Comparison of ENCODE assay signal across 29 cellular contexts in genomic region chr14:86897224-86897623, GRCh38.
"Had no signal": no experiment of that assay in that cellular context is flagged by ENCODE, and none has a peak within 500 bp of the region (broad histone marks: within the 10 kb centered on the region; RNA-seq: fewer than 3 reads in every experiment).

No MANE protein-coding gene starts in this region.

- H3K4me1 ChIP-seq: psoas muscle, spleen, suprapubic skin, testis, tibial artery, transverse colon, upper lobe of right lung, uterus had no signal

- H3K4me3 ChIP-seq: pancreas, psoas muscle, skin epidermis, smooth muscle cell, spleen, suprapubic skin, testis, tibial artery, transverse colon, upper lobe of right lung, uterus had no signal

- H3K4me2 ChIP-seq: smooth muscle cell had no signal

- FAIRE-seq: pancreas had no signal

- H3K27me3 ChIP-seq: neutrophil, pancreas, spleen, suprapubic skin, testis, tibial artery, transverse colon, upper lobe of right lung, uterus had no signal

- H3K36me3 Mint-ChIP-seq: naive thymus-derived CD4-positive, alpha-beta T cell; natural killer cell; stimulated activated memory B cell treated with anti-CD40 and anti-IgM and Interleukin-4, amounts not matched to agents 10 μg/mL and 1 μg/mL and 100 μg/mL, for 72 hours; type B pancreatic cell had no signal

- DNase-seq: naive thymus-derived CD4-positive, alpha-beta T cell; natural killer cell; nephron progenitor cell; nucleus accumbens; pancreas; psoas muscle; right cardiac atrium; spleen; stimulated activated CD4-positive, alpha-beta T cell treated with anti-CD3 and anti-CD28 coated beads, Interleukin-12 subunit alpha, Interleukin-12 subunit beta, amount 100 ng/mL, for 4 hours; stimulated activated CD4-positive, alpha-beta T cell treated with anti-CD3 and anti-CD28 coated beads, Interleukin-1b, Interleukin-23, amount 100 ng/mL, for 48 hours; stimulated activated CD4-positive, alpha-beta T cell treated with anti-CD3 and anti-CD28 coated beads, Interleukin-4, amount 100 ng/mL, for 1 hour; stimulated activated CD4-positive, alpha-beta T cell treated with anti-CD3 and anti-CD28 coated beads, Interleukin-4, amount 100 ng/mL, for 4 hours; stimulated activated CD8-positive, alpha-beta memory T cell treated with anti-CD3 and anti-CD28 coated beads, Interleukin-4, amount 100 ng/mL, for 48 hours; stimulated activated naive CD4-positive, alpha-beta T cell; stimulated activated naive CD8-positive, alpha-beta T cell treated with anti-CD3 and anti-CD28 coated beads, Interleukin-15, amount 100 ng/mL, for 72 hours; stimulated activated naive CD8-positive, alpha-beta T cell treated with anti-CD3 and anti-CD28 coated beads, Interleukin-15, Interleukin-2, amounts not matched to agents 100 U/mL and 50 U/mL, for 24 hours; substantia nigra; testis; tibial artery; transverse colon; upper lobe of right lung; uterus had no signal

- H3K9me3 ChIP-seq: neutrophil, pancreas, psoas muscle, spleen, suprapubic skin, testis, tibial artery, transverse colon, upper lobe of right lung, uterus had no signal

- H3K27me3 Mint-ChIP-seq: naive thymus-derived CD4-positive, alpha-beta T cell; stimulated activated memory B cell treated with anti-CD40 and anti-IgM and Interleukin-4, amounts not matched to agents 10 μg/mL and 1 μg/mL and 100 μg/mL, for 72 hours; stimulated activated naive CD8-positive, alpha-beta T cell treated with anti-CD3 and anti-CD28 coated beads, Interleukin-15, amount 100 ng/mL, for 72 hours; type B pancreatic cell had no signal

- H3K4me3 Mint-ChIP-seq: naive thymus-derived CD4-positive, alpha-beta T cell; natural killer cell; nephron progenitor cell; neural crest cell; stimulated activated memory B cell treated with anti-CD40 and anti-IgM and Interleukin-4, amounts not matched to agents 10 μg/mL and 1 μg/mL and 100 μg/mL, for 72 hours; stimulated activated naive CD8-positive, alpha-beta T cell treated with anti-CD3 and anti-CD28 coated beads, Interleukin-15, amount 100 ng/mL, for 72 hours; type B pancreatic cell had no signal

- H3K4me1 Mint-ChIP-seq: naive thymus-derived CD4-positive, alpha-beta T cell; natural killer cell; nephron progenitor cell; neural crest cell; stimulated activated memory B cell treated with anti-CD40 and anti-IgM and Interleukin-4, amounts not matched to agents 10 μg/mL and 1 μg/mL and 100 μg/mL, for 72 hours; stimulated activated naive CD8-positive, alpha-beta T cell treated with anti-CD3 and anti-CD28 coated beads, Interleukin-15, amount 100 ng/mL, for 72 hours had no signal

- H3K27ac ChIP-seq: neutrophil, pancreas, psoas muscle, skin epidermis, spleen, suprapubic skin, testis, tibial artery, transverse colon, upper lobe of right lung, uterus had no signal

- H3K36me3 ChIP-seq: neutrophil, pancreas, spleen, suprapubic skin, tibial artery, transverse colon, upper lobe of right lung, uterus had no signal

- H3K9me3 Mint-ChIP-seq: nephron progenitor cell; neural crest cell; stimulated activated memory B cell treated with anti-CD40 and anti-IgM and Interleukin-4, amounts not matched to agents 10 μg/mL and 1 μg/mL and 100 μg/mL, for 72 hours; type B pancreatic cell had no signal

- H3K27ac Mint-ChIP-seq: naive thymus-derived CD4-positive, alpha-beta T cell; natural killer cell; nephron progenitor cell; stimulated activated memory B cell treated with anti-CD40 and anti-IgM and Interleukin-4, amounts not matched to agents 10 μg/mL and 1 μg/mL and 100 μg/mL, for 72 hours; stimulated activated naive CD8-positive, alpha-beta T cell treated with anti-CD3 and anti-CD28 coated beads, Interleukin-15, amount 100 ng/mL, for 72 hours; type B pancreatic cell had no signal
